8 cellular contexts compared by ENCODE assay signal in genomic region chr6:5084787-5085637, GRCh38. TPM values are rescaled to one million over a fixed set of nuclear protein-coding genes. Genes with fewer than 3 reads are reported as not detected.
A peak's percentile ranks its signal among the peaks of the same experiment; 100 is the strongest.
DNase-seq lines count a peak whose midpoint lies in the region; ATAC-seq and FAIRE-seq lines count a peak whose summit lies in the region.

TSS of gene PPP1R3G (plus strand) at chr6:5085341. CDS start at chr6:5085486, 145 bp downstream.

- H3K4me1 Mint-ChIP-seq in T-cell: peaks cover 0 to 11% (median 5%) of the 10 kb centered on the region in 3 donors

- CTCF ChIA-PET in T-cell (lab: Charles Lee): no interaction called here

- H3K4me3 Mint-ChIP-seq in T-cell: peak within 1 kb of the TSS; percentile 28 to 62 (median 34)

- DNase-seq in AG08396 (ENCODE audit: low spot score) (peak; percentile 63), T-cell (no peak), fibroblast of gingiva (ENCODE audit: low read depth) (peak; percentile 67), myocyte (ENCODE audit: low read depth) (peak; percentile 57), SKM-1 (lab: John Stamatoyannopoulos, UW; ENCODE audit: unreplicated experiment) (no peak), RCC 7860 (ENCODE audit: low spot score) (no peak)

- ATAC-seq in GM18867 (IDR thresholded peaks at IDR 0.05; ENCODE audit: unreplicated experiment) (peak; percentile 39), HG03378 (IDR thresholded peaks at IDR 0.05; ENCODE audit: unreplicated experiment) (peak; percentile 58), T-cell (replicated peaks in 1 of 4) (no peak)

- H3K9me3 Mint-ChIP-seq in T-cell: no peaks in the 10 kb centered on the region

- no peak within 1 kb of the TSS for H3K27ac Mint-ChIP-seq in T-cell

- H3K36me3 Mint-ChIP-seq in T-cell: no peaks in the 10 kb centered on the region

- POLR2A ChIA-PET in T-cell (lab: Charles Lee): no interaction called here

- FAIRE-seq in RCC 7860 (lab: Jason Lieb, UNC): no peak

- H3K27me3 Mint-ChIP-seq in T-cell: peaks cover 24 to 58% of the 10 kb centered on the region in 2 donors

RNA-seq across cellular contexts. Expression of gene PPP1R3G, which starts in this region (rescaled TPM):
- under 1 TPM in 2 of 5 donors, not detected in 3; 0.06 to 0.07 TPM for total RNA-seq in T-cell
- total RNA-seq in myocyte: 0.31 and 1.0 TPM in 2 replicates
- 0.58 TPM for polyA plus RNA-seq in myocyte (2012)

Comparison
In these comparisons a context has a peak if more than half of its experiments do, and no peak if none do; other contexts are left out.
1. DNase-seq: peak in AG08396 (single experiment), fibroblast of gingiva (single experiment) and myocyte (single experiment); none in T-cell (0 of 34), SKM-1 (single experiment) and RCC 7860 (single experiment).
2. ATAC-seq: peak in GM18867 (single experiment) and HG03378 (single experiment); none in T-cell (0 of 4).